In genomic region chr19:47952132-47952531, GRCh38 we compare ENCODE assay signal across 20 cellular contexts. TPM values are rescaled to one million over a fixed set of nuclear protein-coding genes. Genes with fewer than 3 reads are reported as not detected.
"Had no signal": no experiment of that assay in that cellular context is flagged by ENCODE, and none has a peak within 500 bp of the region (broad histone marks: within the 10 kb centered on the region; RNA-seq: fewer than 3 reads in every experiment).

No MANE protein-coding gene starts in this region.

RNA-seq across cellular contexts. Expression of gene BSPH1, which starts 39.8 kb away (rescaled TPM):
- total RNA-seq: activated naive CD4-positive, alpha-beta T cell treated with anti-CD3 and anti-CD28 coated beads for 36 hours; activated naive CD4-positive, alpha-beta T cell treated with anti-CD3 and anti-CD28 coated beads, Interleukin-2, amount 50 U/mL, for 72 hours; activated naive CD8-positive, alpha-beta T cell treated with anti-CD3 and anti-CD28 coated beads for 36 hours; activated naive CD8-positive, alpha-beta T cell treated with anti-CD3 and anti-CD28 coated beads, Interleukin-2, amount 10 ng/mL, durations not matched to agents 7 days and 5 days; activated T-cell treated with anti-CD3 and anti-CD28 coated beads, Interleukin-2, amount 50 U/mL, for 4 hours; activated T-cell treated with anti-CD3 and anti-CD28 coated beads, Interleukin-2, amount 50 U/mL, for 72 hours; activated T-helper 1 cell treated with anti-CD3 and anti-CD28 coated beads, Interleukin-12 subunit alpha, Interleukin-12 subunit beta, Interleukin-2, Interleukin-4 antibody, amounts not matched to agents 30 ng/mL and 10 ng/mL and 1 ng/mL, durations not matched to agents 14 hours and 24 hours and 36 hours; activated T-helper 17 cell treated with anti-CD3 and anti-CD28 coated beads, Interleukin-2, amount 50 U/mL, for 72 hours; activated T-helper 2 cell treated with anti-CD3 and anti-CD28 coated beads, Interferon-gamma antibody, Interleukin-2, Interleukin-4, amounts not matched to agents 10 μg/mL and 5 μg/mL and 100 μg/mL, durations not matched to agents 14 hours and 24 hours and 36 hours; adrenal gland; aorta; ascending aorta; astrocyte; body of pancreas; breast epithelium; bronchial epithelial cell; cardiac muscle cell; cardiac septum; cerebellum; chondrocyte had no signal

RNA-seq across cellular contexts. Expression of gene ELSPBP1, which starts 42.3 kb away (rescaled TPM):
- total RNA-seq: activated naive CD4-positive, alpha-beta T cell treated with anti-CD3 and anti-CD28 coated beads for 36 hours; activated naive CD4-positive, alpha-beta T cell treated with anti-CD3 and anti-CD28 coated beads, Interleukin-2, amount 50 U/mL, for 72 hours; activated naive CD8-positive, alpha-beta T cell treated with anti-CD3 and anti-CD28 coated beads for 36 hours; activated naive CD8-positive, alpha-beta T cell treated with anti-CD3 and anti-CD28 coated beads, Interleukin-2, amount 10 ng/mL, durations not matched to agents 7 days and 5 days; activated T-cell treated with anti-CD3 and anti-CD28 coated beads, Interleukin-2, amount 50 U/mL, for 4 hours; activated T-cell treated with anti-CD3 and anti-CD28 coated beads, Interleukin-2, amount 50 U/mL, for 72 hours; activated T-helper 1 cell treated with anti-CD3 and anti-CD28 coated beads, Interleukin-12 subunit alpha, Interleukin-12 subunit beta, Interleukin-2, Interleukin-4 antibody, amounts not matched to agents 30 ng/mL and 10 ng/mL and 1 ng/mL, durations not matched to agents 14 hours and 24 hours and 36 hours; activated T-helper 17 cell treated with anti-CD3 and anti-CD28 coated beads, Interleukin-2, amount 50 U/mL, for 72 hours; activated T-helper 2 cell treated with anti-CD3 and anti-CD28 coated beads, Interferon-gamma antibody, Interleukin-2, Interleukin-4, amounts not matched to agents 10 μg/mL and 5 μg/mL and 100 μg/mL, durations not matched to agents 14 hours and 24 hours and 36 hours; aorta; ascending aorta; astrocyte; body of pancreas; breast epithelium; bronchial epithelial cell; cardiac muscle cell; cardiac septum; cerebellum; chondrocyte had no signal
